1 cellular context compared by ENCODE assay signal in genomic region chr11:47830013-47830412, GRCh38.
TF ChIP-seq lines count a peak whose summit lies in the region.

No MANE protein-coding gene starts in this region.

TF ChIP-seq in HEK293, 187 proteins besides CTCF, POLR2A, EP300 and RAD21:
- 0 out of 2 replicates have a peak, but pooled peaks have one; percentile 61 for TF ChIP-seq ZNF184 (tag by site-specific recombination; IDR thresholded peaks at IDR 0.05)
TF ChIP-seq in HEK293: peak in this region for 1; not testable (repeated sequence) for 186.
